Comparison of ENCODE assay signal across 7 cellular contexts in the genomic region with DNA sequence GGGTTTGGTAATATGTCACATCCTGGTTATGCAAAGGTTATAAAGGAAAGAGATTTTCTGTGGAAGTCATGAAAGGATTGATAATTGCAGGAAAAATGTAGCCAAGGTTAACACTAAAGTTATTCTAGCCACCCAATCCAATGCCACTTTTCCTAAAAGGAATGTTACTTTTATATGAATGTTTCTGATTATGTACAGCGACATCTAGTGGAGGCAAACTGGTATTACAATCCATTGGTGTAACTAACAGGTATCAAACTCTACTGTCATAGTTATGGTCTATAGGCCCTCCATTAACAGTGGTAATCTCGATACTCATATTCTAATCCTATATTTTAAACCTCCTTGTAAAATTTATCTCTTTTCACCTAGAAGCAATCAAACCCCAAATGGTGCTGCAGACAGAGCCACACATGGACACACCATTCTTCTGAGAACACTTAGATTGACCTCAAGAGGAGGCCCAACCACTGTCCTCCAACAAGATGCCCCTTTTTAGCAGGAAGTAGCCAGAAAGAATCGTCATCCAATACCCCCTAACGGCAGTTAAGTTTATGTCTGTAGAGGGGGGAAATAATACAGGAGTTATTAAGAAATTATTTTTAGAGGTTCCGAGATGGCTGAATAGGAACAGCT.
DNase-seq lines count a peak whose midpoint lies in the region; ATAC-seq and TF ChIP-seq lines count a peak whose summit lies in the region.

No MANE protein-coding gene starts in this region.

- H3K27ac Mint-ChIP-seq in osteocyte (ENCODE audit: unreplicated experiment): no peak overlapping the region

- H3K4me3 Mint-ChIP-seq in osteocyte (ENCODE audit: unreplicated experiment): no peak overlapping the region

- H3K36me3 Mint-ChIP-seq in osteocyte (ENCODE audit: unreplicated experiment): peaks cover 5% of the 10 kb centered on the region

- peak; percentile 66 for TF ChIP-seq CTCF in epithelial cell of proximal tubule (conservative IDR thresholded peaks at IDR 0.05; ENCODE audit: low read depth, low read length)
- TF ChIP-seq CTCF in osteocyte (IDR thresholded peaks at IDR 0.05): peak; percentile 78

- peaks cover 7% of the 10 kb centered on the region for H3K27me3 Mint-ChIP-seq in osteocyte (ENCODE audit: unreplicated experiment)

- no peaks in the 10 kb centered on the region for H3K4me1 Mint-ChIP-seq in osteocyte (ENCODE audit: unreplicated experiment)

- H3K4me3 ChIP-seq in epithelial cell of proximal tubule (ENCODE audit: low read depth, low read length): no peak overlapping the region

- DNase-seq in EH (ENCODE audit: low read depth) (peak; percentile 62), HS-27A (ENCODE audit: low read depth) (peak; percentile 26), RKO (ENCODE audit: low spot score) (peak; percentile 58), epithelial cell of proximal tubule (ENCODE audit: low read depth) (peak; percentile 30), osteocyte (ENCODE audit: extremely low spot score, unreplicated experiment) (no peak), NCI-H1048 (lab: John Stamatoyannopoulos, UW) (no peak)

- no peak for ATAC-seq in HG02884 (IDR thresholded peaks at IDR 0.05; ENCODE audit: unreplicated experiment)

- H3K9me3 Mint-ChIP-seq in osteocyte (ENCODE audit: unreplicated experiment): peaks cover 16% of the 10 kb centered on the region

Comparison
In these comparisons a context has a peak if more than half of its experiments do, and no peak if none do; other contexts are left out.
1. DNase-seq: peak in EH (single experiment), HS-27A (single experiment), RKO (single experiment) and epithelial cell of proximal tubule (single experiment); none in osteocyte (single experiment) and NCI-H1048 (single experiment).